Comparison of ENCODE assay signal across 25 cellular contexts in genomic region chr17:77296769-77297409, GRCh38.
"Had no signal": no experiment of that assay in that cellular context is flagged by ENCODE, and none has a peak within 500 bp of the region (broad histone marks: within the 10 kb centered on the region; RNA-seq: fewer than 3 reads in every experiment).

No MANE protein-coding gene starts in this region.

- H3K4me3 Mint-ChIP-seq: effector memory CD8-positive, alpha-beta T cell; immature natural killer cell; naive thymus-derived CD4-positive, alpha-beta T cell; nephron; neural progenitor cell; stimulated activated memory B cell treated with anti-CD40 and anti-IgM and Interleukin-4, amounts not matched to agents 10 μg/mL and 1 μg/mL and 100 μg/mL, for 72 hours; type B pancreatic cell had no signal

- H3K9ac ChIP-seq: neural progenitor cell had no signal

- ATAC-seq: effector memory CD8-positive, alpha-beta T cell; left colon; left ventricle myocardium superior; naive thymus-derived CD4-positive, alpha-beta T cell; stimulated activated memory B cell treated with anti-CD40 and anti-IgM and Interleukin-4, amounts not matched to agents 10 μg/mL and 1 μg/mL and 100 μg/mL, for 72 hours; stimulated activated naive CD8-positive, alpha-beta T cell treated with anti-CD3 and anti-CD28 coated beads, Interleukin-15, Interleukin-2, amounts not matched to agents 100 U/mL and 50 U/mL, for 24 hours had no signal

- H3K4me1 Mint-ChIP-seq: immature natural killer cell; stimulated activated memory B cell treated with anti-CD40 and anti-IgM and Interleukin-4, amounts not matched to agents 10 μg/mL and 1 μg/mL and 100 μg/mL, for 72 hours had no signal

- DNase-seq: effector memory CD8-positive, alpha-beta T cell; hypothalamus; immature natural killer cell; islet precursor cell; kidney glomerular epithelial cell; left colon; left ventricle myocardium superior; mesendoderm; midbrain; naive thymus-derived CD4-positive, alpha-beta T cell; sigmoid colon; spleen; stimulated activated CD4-positive, alpha-beta T cell treated with anti-CD3 and anti-CD28 coated beads, Interleukin-4, amount 100 ng/mL, for 4 hours; stimulated activated naive CD8-positive, alpha-beta T cell treated with anti-CD3 and anti-CD28 coated beads, Interleukin-15, Interleukin-2, amounts not matched to agents 100 U/mL and 50 U/mL, for 24 hours; substantia nigra; testis; tibial artery had no signal

- H3K36me3 ChIP-seq: neural progenitor cell, prostate gland, right atrium auricular region, sigmoid colon, tibial artery had no signal

- H3K27me3 ChIP-seq: neural progenitor cell, right atrium auricular region, sigmoid colon, spleen, testis had no signal

- H3K27ac ChIP-seq: coronary artery, neural progenitor cell, prostate gland, right atrium auricular region, sigmoid colon, spleen, testis, tibial artery had no signal

- H3K9me3 ChIP-seq: prostate gland, testis had no signal

- H3K36me3 Mint-ChIP-seq: immature natural killer cell; naive thymus-derived CD4-positive, alpha-beta T cell; neural progenitor cell had no signal

- H3K4me3 ChIP-seq: coronary artery, lung, neural progenitor cell, prostate gland, right atrium auricular region, sigmoid colon, spleen, testis, tibial artery had no signal

- H3K4me1 ChIP-seq: neural progenitor cell, prostate gland, right atrium auricular region, sigmoid colon, testis, tibial artery had no signal

- H3K27ac Mint-ChIP-seq: effector memory CD8-positive, alpha-beta T cell; immature natural killer cell; neural progenitor cell; stimulated activated memory B cell treated with anti-CD40 and anti-IgM and Interleukin-4, amounts not matched to agents 10 μg/mL and 1 μg/mL and 100 μg/mL, for 72 hours; type B pancreatic cell had no signal

- H3K9me3 Mint-ChIP-seq: effector memory CD8-positive, alpha-beta T cell; nephron; stimulated activated memory B cell treated with anti-CD40 and anti-IgM and Interleukin-4, amounts not matched to agents 10 μg/mL and 1 μg/mL and 100 μg/mL, for 72 hours; type B pancreatic cell had no signal

- H3K27me3 Mint-ChIP-seq: stimulated activated memory B cell treated with anti-CD40 and anti-IgM and Interleukin-4, amounts not matched to agents 10 μg/mL and 1 μg/mL and 100 μg/mL, for 72 hours; type B pancreatic cell had no signal
